ENCODE assay signal across 1 cellular context in the genomic region with DNA sequence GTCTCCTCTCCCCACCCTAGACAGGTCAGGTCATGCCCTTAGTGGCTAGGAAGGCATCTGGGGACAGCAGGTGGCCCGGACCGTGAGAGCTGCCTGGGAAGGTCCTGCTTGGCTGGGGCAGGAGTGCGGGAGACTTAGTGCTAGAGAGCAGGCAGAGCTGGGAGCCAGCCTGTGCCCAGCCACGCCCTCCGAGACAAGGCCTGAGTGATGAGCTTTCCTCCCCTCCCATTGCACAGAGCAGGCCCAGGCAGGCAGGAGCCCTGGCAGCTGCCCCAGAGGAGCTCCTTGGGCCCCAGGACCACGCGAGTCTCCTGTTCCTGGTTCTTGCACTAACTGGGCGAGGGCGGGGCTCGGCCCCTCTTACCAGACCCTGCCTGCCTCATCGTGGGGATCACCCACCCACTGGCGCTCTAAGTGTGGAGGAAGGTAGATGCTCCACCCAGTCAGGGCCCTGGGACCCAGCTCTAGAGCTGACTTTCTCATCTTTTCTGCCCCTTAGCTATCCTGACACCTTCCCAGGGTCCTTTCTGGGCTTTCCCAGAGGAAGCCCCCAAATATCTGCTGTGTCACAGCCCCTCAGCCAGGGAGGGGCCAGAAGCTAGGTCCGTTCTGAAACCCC.
TF ChIP-seq lines count a peak whose summit lies in the region.

No MANE protein-coding gene starts in this region.

TF ChIP-seq in SK-N-SH treated with all-trans-retinoic acid at 6 μM for 48 hours, 23 proteins besides CTCF, POLR2A, EP300 and RAD21 (continued from another document):
- TF ChIP-seq, protein P1, sequence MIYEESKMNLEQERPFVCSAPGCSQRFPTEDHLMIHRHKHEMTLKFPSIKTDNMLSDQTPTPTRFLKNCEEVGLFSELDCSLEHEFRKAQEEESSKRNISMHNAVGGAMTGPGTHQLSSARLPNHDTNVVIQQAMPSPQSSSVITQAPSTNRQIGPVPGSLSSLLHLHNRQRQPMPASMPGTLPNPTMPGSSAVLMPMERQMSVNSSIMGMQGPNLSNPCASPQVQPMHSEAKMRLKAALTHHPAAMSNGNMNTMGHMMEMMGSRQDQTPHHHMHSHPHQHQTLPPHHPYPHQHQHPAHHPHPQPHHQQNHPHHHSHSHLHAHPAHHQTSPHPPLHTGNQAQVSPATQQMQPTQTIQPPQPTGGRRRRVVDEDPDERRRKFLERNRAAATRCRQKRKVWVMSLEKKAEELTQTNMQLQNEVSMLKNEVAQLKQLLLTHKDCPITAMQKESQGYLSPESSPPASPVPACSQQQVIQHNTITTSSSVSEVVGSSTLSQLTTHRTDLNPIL (CRISPR knock-in tag; IDR thresholded peaks at IDR 0.05; ENCODE audit: low read depth) = no peak
- TF ChIP-seq PPARA (CRISPR knock-in tag; IDR thresholded peaks at IDR 0.05; ENCODE audit: borderline replicate concordance) = no peak
- TF ChIP-seq ZC3H10 (CRISPR knock-in tag; IDR thresholded peaks at IDR 0.05) = no peak
- TF ChIP-seq ZNF70 (CRISPR knock-in tag; IDR thresholded peaks at IDR 0.05) = no peak
- TF ChIP-seq ZNF8 (CRISPR knock-in tag; IDR thresholded peaks at IDR 0.05) = no peak
- TF ChIP-seq ZFP30 (CRISPR knock-in tag; IDR thresholded peaks at IDR 0.05) = no peak
TF ChIP-seq in SK-N-SH treated with all-trans-retinoic acid at 6 μM for 48 hours: peak in this region for 0.
